ENCODE assay signal across 8 cellular contexts in the genomic region with DNA sequence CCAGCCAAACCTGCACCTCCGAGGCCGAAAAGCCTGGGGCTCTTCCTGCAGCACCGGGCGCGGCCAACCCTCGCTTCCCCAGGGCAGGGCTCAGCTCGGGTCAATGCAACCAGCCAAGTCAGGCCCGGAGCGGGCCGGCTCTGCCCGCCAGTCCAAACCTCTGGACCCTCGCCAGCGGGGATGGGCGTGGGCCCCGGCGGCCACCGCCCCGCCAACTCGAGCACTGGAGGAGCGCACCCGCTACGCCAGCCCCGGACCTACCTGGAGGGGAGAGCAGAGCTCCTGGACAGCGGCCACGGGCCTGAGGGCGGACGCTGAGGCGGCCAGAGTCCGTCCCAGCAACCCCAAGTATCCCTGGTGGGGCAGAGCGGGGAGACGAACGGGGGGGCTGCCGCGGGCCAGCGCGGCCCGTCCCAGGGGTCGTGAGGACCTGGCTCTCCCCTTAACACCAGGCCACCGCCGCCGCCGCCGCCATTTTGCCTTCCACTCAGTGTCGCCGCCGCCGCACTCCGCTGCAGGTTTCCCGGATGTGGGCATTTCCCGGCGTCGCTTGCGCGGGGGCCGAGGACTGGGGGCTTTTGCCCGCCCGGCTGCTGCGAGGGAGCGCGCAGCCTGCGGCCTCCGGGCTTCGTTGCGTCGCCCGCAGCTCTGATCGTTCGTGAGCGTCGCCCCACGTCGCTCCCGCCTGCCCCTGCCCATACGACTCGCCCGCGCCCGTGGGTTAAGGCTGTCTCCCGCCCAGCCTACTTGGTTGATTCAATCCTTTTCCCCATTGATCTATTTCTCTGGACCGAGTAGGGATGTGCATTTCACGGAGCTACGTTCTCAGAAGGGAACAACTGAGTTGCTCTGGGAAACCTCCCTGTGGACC. TPM values are rescaled to one million over a fixed set of nuclear protein-coding genes. Genes with fewer than 3 reads are reported as not detected.
DNase-seq lines count a peak whose midpoint lies in the region; ATAC-seq and TF ChIP-seq lines count a peak whose summit lies in the region.

A gene (minus strand): TSS at position 514 of the 871 bp plus-strand sequence. CDS start 15,975 bp downstream, outside the sequence.

- ATAC-seq in HG03378 (IDR thresholded peaks at IDR 0.05; ENCODE audit: unreplicated experiment) = peak; percentile 71

- no peaks in the 10 kb centered on the region for H3K27me3 ChIP-seq in kidney epithelial cell (ENCODE audit: control insufficient read depth, insufficient read depth, low read length)

- TF ChIP-seq POLR2A in GM19099 (IDR thresholded peaks at IDR 0.05; ENCODE audit: extremely low read depth, insufficient read length, low read depth) = peak; percentile 99

- no peaks in the 10 kb centered on the region for H3K36me3 ChIP-seq in kidney epithelial cell (ENCODE audit: control insufficient read depth, insufficient read depth, low read length)

- TF ChIP-seq CTCF in kidney epithelial cell (IDR thresholded peaks at IDR 0.05; ENCODE audit: insufficient read depth, low read length, poor library complexity, severe bottlenecking) = no peak

- DNase-seq in AML-193 (lab: John Stamatoyannopoulos, UW) (peak; percentile 81 to 85), NCI-H510A (lab: John Stamatoyannopoulos, UW) (peak; percentile 52), cerebellum (ENCODE audit: low spot score) (peak; percentile 88), kidney epithelial cell (ENCODE audit: low read depth) (peak; percentile 32)
- DNase-seq in activated CD4-positive, alpha-beta T cell treated with anti-CD3 and anti-CD28 coated beads for 1 hour = peak; percentile 87
- peak; percentile 87 to 90 for DNase-seq in stimulated activated CD4-positive, alpha-beta T cell treated with anti-CD3 and anti-CD28 coated beads, Interleukin-15, amount 100 ng/mL, for 48 hours (ENCODE audit: low read depth in 2 of 2)

- peak within 1 kb of the TSS; percentile 99 for H3K4me3 ChIP-seq in kidney epithelial cell (ENCODE audit: low read depth, low read length)

RNA-seq across cellular contexts. Expression of the gene that starts here (rescaled TPM):
- 41.4 TPM for total RNA-seq in cerebellum
- total RNA-seq in kidney epithelial cell = 20.5 and 23.2 TPM in 2 replicates

Comparison
In these comparisons a context has a peak if more than half of its experiments do, and no peak if none do; other contexts are left out.
1. Peak in every context shown above with its lines: DNase-seq, ATAC-seq and H3K4me3 ChIP-seq.
2. DNase-seq: peak in every context shown above with its lines; median percentile 88 in stimulated activated CD4-positive, alpha-beta T cell treated with anti-CD3 and anti-CD28 coated beads, Interleukin-15, amount 100 ng/mL, for 48 hours; 88 in cerebellum; 87 in activated CD4-positive, alpha-beta T cell treated with anti-CD3 and anti-CD28 coated beads for 1 hour; 83 in AML-193; 52 in NCI-H510A; 32 in kidney epithelial cell.